ENCODE assay signal across 1 cellular context in the genomic region with DNA sequence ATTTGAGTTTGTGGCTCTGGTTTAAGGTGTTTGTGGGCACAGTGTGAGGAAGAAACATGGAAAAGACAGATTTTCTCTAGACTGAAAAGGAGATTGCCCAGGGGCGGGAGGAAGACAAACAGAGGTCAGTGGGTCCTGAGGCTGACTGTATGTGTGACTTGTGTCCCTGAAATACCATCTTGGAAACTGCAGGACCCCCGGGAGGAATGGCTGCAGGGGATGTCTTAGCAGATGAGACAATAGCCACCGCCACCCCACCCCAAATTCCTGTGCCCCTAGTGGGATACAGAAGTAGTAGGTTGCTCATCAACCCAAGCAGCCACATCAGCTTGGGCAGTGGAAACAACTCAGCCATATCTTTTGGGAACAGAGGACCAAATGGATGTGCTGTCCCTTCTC.
TF ChIP-seq lines count a peak whose summit lies in the region.

No MANE protein-coding gene starts in this region.

TF ChIP-seq in K562, 482 proteins besides CTCF, POLR2A, EP300 and RAD21:
- TF ChIP-seq NR4A1 (CRISPR knock-in tag; IDR thresholded peaks at IDR 0.05): no peak
- TF ChIP-seq NR4A1 (tag; IDR thresholded peaks at IDR 0.05): no peak
- no peak for TF ChIP-seq E2F3 (CRISPR knock-in tag; IDR thresholded peaks at IDR 0.05)
- TF ChIP-seq ZNF592 (IDR thresholded peaks at IDR 0.05): no peak
- no peak for TF ChIP-seq ZNF274 (IDR thresholded peaks at IDR 0.05; ENCODE audit: borderline replicate concordance, low read depth, low read length)
- no peak for TF ChIP-seq NCOA2 (IDR thresholded peaks at IDR 0.05; ENCODE audit: partially characterized antibody in 2 of 2)
- no peak for TF ChIP-seq LEF1 (IDR thresholded peaks at IDR 0.05)
- no peak for TF ChIP-seq CC2D1A (IDR thresholded peaks at IDR 0.05)
- TF ChIP-seq SIX5 (IDR thresholded peaks at IDR 0.05; ENCODE audit: borderline replicate concordance in 1 of 2, insufficient read depth in 1 of 2, low read depth in 1 of 2, low read length in 2 of 2): no peak
- TF ChIP-seq CTCFL (IDR thresholded peaks at IDR 0.05; ENCODE audit: borderline replicate concordance, insufficient read depth, low read depth, low read length, poor library complexity, severe bottlenecking): no peak
- TF ChIP-seq ZNF830 (CRISPR knock-in tag; IDR thresholded peaks at IDR 0.05): no peak
- no peak for TF ChIP-seq SMARCB1 (IDR thresholded peaks at IDR 0.05; ENCODE audit: insufficient read length, low read depth)
- TF ChIP-seq, protein P1, sequence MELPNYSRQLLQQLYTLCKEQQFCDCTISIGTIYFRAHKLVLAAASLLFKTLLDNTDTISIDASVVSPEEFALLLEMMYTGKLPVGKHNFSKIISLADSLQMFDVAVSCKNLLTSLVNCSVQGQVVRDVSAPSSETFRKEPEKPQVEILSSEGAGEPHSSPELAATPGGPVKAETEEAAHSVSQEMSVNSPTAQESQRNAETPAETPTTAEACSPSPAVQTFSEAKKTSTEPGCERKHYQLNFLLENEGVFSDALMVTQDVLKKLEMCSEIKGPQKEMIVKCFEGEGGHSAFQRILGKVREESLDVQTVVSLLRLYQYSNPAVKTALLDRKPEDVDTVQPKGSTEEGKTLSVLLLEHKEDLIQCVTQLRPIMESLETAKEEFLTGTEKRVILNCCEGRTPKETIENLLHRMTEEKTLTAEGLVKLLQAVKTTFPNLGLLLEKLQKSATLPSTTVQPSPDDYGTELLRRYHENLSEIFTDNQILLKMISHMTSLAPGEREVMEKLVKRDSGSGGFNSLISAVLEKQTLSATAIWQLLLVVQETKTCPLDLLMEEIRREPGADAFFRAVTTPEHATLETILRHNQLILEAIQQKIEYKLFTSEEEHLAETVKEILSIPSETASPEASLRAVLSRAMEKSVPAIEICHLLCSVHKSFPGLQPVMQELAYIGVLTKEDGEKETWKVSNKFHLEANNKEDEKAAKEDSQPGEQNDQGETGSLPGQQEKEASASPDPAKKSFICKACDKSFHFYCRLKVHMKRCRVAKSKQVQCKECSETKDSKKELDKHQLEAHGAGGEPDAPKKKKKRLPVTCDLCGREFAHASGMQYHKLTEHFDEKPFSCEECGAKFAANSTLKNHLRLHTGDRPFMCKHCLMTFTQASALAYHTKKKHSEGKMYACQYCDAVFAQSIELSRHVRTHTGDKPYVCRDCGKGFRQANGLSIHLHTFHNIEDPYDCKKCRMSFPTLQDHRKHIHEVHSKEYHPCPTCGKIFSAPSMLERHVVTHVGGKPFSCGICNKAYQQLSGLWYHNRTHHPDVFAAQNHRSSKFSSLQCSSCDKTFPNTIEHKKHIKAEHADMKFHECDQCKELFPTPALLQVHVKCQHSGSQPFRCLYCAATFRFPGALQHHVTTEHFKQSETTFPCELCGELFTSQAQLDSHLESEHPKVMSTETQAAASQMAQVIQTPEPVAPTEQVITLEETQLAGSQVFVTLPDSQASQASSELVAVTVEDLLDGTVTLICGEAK (IDR thresholded peaks at IDR 0.05): no peak
- TF ChIP-seq, protein P1 (CRISPR knock-in tag; IDR thresholded peaks at IDR 0.05): no peak
- no peak for TF ChIP-seq ZNF785 (CRISPR knock-in tag; IDR thresholded peaks at IDR 0.05)
- no peak for TF ChIP-seq COPS2 (conservative IDR thresholded peaks at IDR 0.05)
